Comparison of ENCODE assay signal across 8 cellular contexts in genomic region chr7:24978837-24979469, GRCh38. TPM values are rescaled to one million over a fixed set of nuclear protein-coding genes. Genes with fewer than 3 reads are reported as not detected.
A peak's percentile ranks its signal among the peaks of the same experiment; 100 is the strongest.
DNase-seq lines count a peak whose midpoint lies in the region; ATAC-seq, FAIRE-seq and TF ChIP-seq lines count a peak whose summit lies in the region.

No MANE protein-coding gene starts in this region.

- FAIRE-seq in endothelial cell of umbilical vein (lab: Jason Lieb, UNC): no peak

- peaks cover 2% of the 10 kb centered on the region for H3K9me3 Mint-ChIP-seq in neural progenitor cell

- H3K27ac Mint-ChIP-seq in neural progenitor cell: peak overlapping the region; percentile 67

- CTCF ChIA-PET in endothelial cell of umbilical vein (lab: Charles Lee): interaction anchor here (0.6 to 7.2 kb wide), 37 partner anchors 9 to 167 kb away, joined by 3 to 105 read pairs (median 5); no protein-coding TSS in a partner anchor

- no peak for TF ChIP-seq POLR2A in endothelial cell of umbilical vein (IDR thresholded peaks at IDR 0.05; ENCODE audit: low read depth, low read length)

- BruUV-seq in endothelial cell of umbilical vein (replicated peaks; lab: Mats Ljungman, UMichigan): no TSS peak

- H3K4me1 ChIP-seq in endothelial cell of umbilical vein (ENCODE audit: control insufficient read depth, extremely low read depth, insufficient read depth, low read length) (peaks cover 31% of the 10 kb centered on the region), neural progenitor cell (peaks cover 13% of the 10 kb centered on the region)

- H3K9me1 ChIP-seq in endothelial cell of umbilical vein (replicated peaks; ENCODE audit: control insufficient read depth, extremely low read depth, insufficient read depth, low read length): no peaks in the 10 kb centered on the region

- TF ChIP-seq CTCF in endothelial cell of umbilical vein (IDR thresholded peaks at IDR 0.05; ENCODE audit: extremely low read depth in 1 of 2, insufficient read depth in 1 of 2, low read depth in 1 of 2, low read length in 2 of 2) (no peak), neural progenitor cell (IDR thresholded peaks at IDR 0.05) (no peak)

- DNase-seq in DMS114 treated with DMSO at 0.1 percent for 48 hours (lab: John Stamatoyannopoulos, UW; ENCODE audit: unreplicated experiment) (peak; percentile 30), H4 (ENCODE audit: low spot score) (peak; percentile 32), endothelial cell of umbilical vein (ENCODE audit: low read depth, low spot score) (no peak), neural progenitor cell (ENCODE audit: low spot score) (peak; percentile 89), NCI-H446 treated with DMSO at 0.1 percent for 48 hours (lab: John Stamatoyannopoulos, UW) (no peak), DMS153 treated with DMSO at 0.1 percent for 48 hours (lab: John Stamatoyannopoulos, UW; ENCODE audit: unreplicated experiment) (no peak)
- no peak for DNase-seq in effector CD8-positive, alpha-beta T cell (lab: John Stamatoyannopoulos, UW)

- H3K27ac ChIP-seq in endothelial cell of umbilical vein (ENCODE audit: insufficient read depth, low read depth, low read length) (peak overlapping the region; percentile 13), neural progenitor cell (no peak overlapping the region)

- peaks cover 4% of the 10 kb centered on the region for H3K36me3 Mint-ChIP-seq in neural progenitor cell

- peak; percentile 1; the same call in 2 of the 3 replicates for ATAC-seq in SK-N-SH treated with all-trans-retinoic acid at 6 μM for 48 hours

- H4K20me1 ChIP-seq in endothelial cell of umbilical vein (replicated peaks; ENCODE audit: control insufficient read depth, extremely low read depth, insufficient read depth, low read length) (no peaks in the 10 kb centered on the region), neural progenitor cell (ENCODE audit: low read depth) (no peaks in the 10 kb centered on the region)

- H3K9me3 ChIP-seq in endothelial cell of umbilical vein (replicated peaks; ENCODE audit: control insufficient read depth, insufficient read depth, low read length) (no peaks in the 10 kb centered on the region), neural progenitor cell (ENCODE audit: low read depth) (no peaks in the 10 kb centered on the region)

- H3F3A ChIP-seq in neural progenitor cell (ENCODE audit: low read depth): peaks cover 28% of the 10 kb centered on the region

- peak overlapping the region; percentile 52 for H2AFZ ChIP-seq in endothelial cell of umbilical vein (ENCODE audit: low read depth, low read length)
- H2AFZ ChIP-seq in neural progenitor cell (replicated peaks): peak overlapping the region; percentile 98

- H3K4me3 ChIP-seq in endothelial cell of umbilical vein (replicated peaks in 1 of 3; ENCODE audit: insufficient read depth in 1 of 3, low read depth in 1 of 3, low read length in 3 of 3): peak overlapping the region; percentile 61 to 82 (median 75)
- H3K4me3 ChIP-seq in neural progenitor cell: peak overlapping the region; percentile 79

- intact Hi-C loops in endothelial cell of umbilical vein (cut with micrococcal nuclease): loop anchor here (1.0 kb wide), 1 partner anchor 72 kb away; no protein-coding TSS in a partner anchor

- H3K36me3 ChIP-seq in endothelial cell of umbilical vein (ENCODE audit: control insufficient read depth in 2 of 2, extremely low read depth in 1 of 2, insufficient read depth in 2 of 2, low read length in 2 of 2) (no peaks in the 10 kb centered on the region), neural progenitor cell (no peaks in the 10 kb centered on the region)

- POLR2A ChIA-PET in endothelial cell of umbilical vein (lab: Charles Lee): interaction anchor here (0.9 kb wide), 1 partner anchor 91 kb away, joined by 3 read pairs; no protein-coding TSS in a partner anchor

- H3K27me3 ChIP-seq in endothelial cell of umbilical vein (ENCODE audit: control insufficient read depth in 2 of 2, insufficient read depth in 2 of 2, low read length in 2 of 2) (no peaks in the 10 kb centered on the region), neural progenitor cell (peaks cover 52% of the 10 kb centered on the region)

- H3K27me3 Mint-ChIP-seq in neural progenitor cell (ENCODE audit: insufficient read depth, low read depth): peaks cover 26% of the 10 kb centered on the region

- H3K4me2 ChIP-seq in endothelial cell of umbilical vein (ENCODE audit: insufficient read depth, low read length) (peak overlapping the region; percentile 70), neural progenitor cell (peak overlapping the region; percentile 90)

- peaks cover 47% of the 10 kb centered on the region for H3K4me1 Mint-ChIP-seq in neural progenitor cell

- dilution Hi-C loops in endothelial cell of umbilical vein (cut with MboI; ENCODE audit: extremely low pct_ligation_motif_present, low sequenced_read_pairs): no loop called here

- H3K79me2 ChIP-seq in endothelial cell of umbilical vein (ENCODE audit: control insufficient read depth, insufficient read depth, low read length): peaks cover 56% of the 10 kb centered on the region
- H3K79me2 ChIP-seq in neural progenitor cell (ENCODE audit: low read depth): peaks cover 7% of the 10 kb centered on the region

- H3K9ac ChIP-seq in endothelial cell of umbilical vein (replicated peaks; ENCODE audit: extremely low read depth, insufficient read depth, low read length) (peak overlapping the region; percentile 64), neural progenitor cell (no peak overlapping the region)

- H3K4me3 Mint-ChIP-seq in neural progenitor cell: peak overlapping the region; percentile 92

TF ChIP-seq in SK-N-SH treated with all-trans-retinoic acid at 6 μM for 48 hours, 23 proteins besides CTCF, POLR2A, EP300 and RAD21 (continues in another document):
- TF ChIP-seq TSHZ2 (CRISPR knock-in tag; IDR thresholded peaks at IDR 0.05) (no peak), GLIS3 (CRISPR knock-in tag; IDR thresholded peaks at IDR 0.05) (no peak), ZNF8 (CRISPR knock-in tag; IDR thresholded peaks at IDR 0.05) (no peak), PPARA (CRISPR knock-in tag; IDR thresholded peaks at IDR 0.05; ENCODE audit: borderline replicate concordance) (no peak)

TF ChIP-seq in endothelial cell of umbilical vein, 7 proteins besides CTCF, POLR2A, EP300 and RAD21:
- no peak for TF ChIP-seq MYC (IDR thresholded peaks at IDR 0.05; ENCODE audit: low read depth, low read length)
- no peak for TF ChIP-seq MAX (IDR thresholded peaks at IDR 0.05; ENCODE audit: insufficient read depth, insufficient read length)
- no peak for TF ChIP-seq EZH2 (IDR thresholded peaks at IDR 0.05; ENCODE audit: borderline replicate concordance, low read depth, low read length, severe bottlenecking)
- TF ChIP-seq POLR2AphosphoS5 (IDR thresholded peaks at IDR 0.05; ENCODE audit: insufficient read depth, low read depth, low read length): no peak
- TF ChIP-seq FOS (IDR thresholded peaks at IDR 0.05; ENCODE audit: borderline replicate concordance, insufficient read depth, low read length): no peak
- no peak for TF ChIP-seq GATA2 (IDR thresholded peaks at IDR 0.05; ENCODE audit: insufficient read depth, insufficient read length, low read depth, low read length)
- no peak for TF ChIP-seq JUN (IDR thresholded peaks at IDR 0.05; ENCODE audit: borderline replicate concordance, insufficient read depth, insufficient read length, low read depth)

RNA-seq across cellular contexts. Expression of gene OSBPL3, which starts 1.0 kb away (rescaled TPM):
- total RNA-seq in H4 (2014; rRNA removed; shearing (Covaris generic)): 10.2 and 13.0 TPM in 2 replicates
- 27.1 and 31.3 TPM in 2 replicates for total RNA-seq in endothelial cell of umbilical vein
- polyA plus RNA-seq in endothelial cell of umbilical vein: 3.6 and 7.5 TPM in 2 replicates
- 5.2 and 5.8 TPM in 2 replicates for polyA plus RNA-seq in endothelial cell of umbilical vein (2011; cell fraction: cytosol; rRNA removed)
- polyA plus RNA-seq in endothelial cell of umbilical vein (2011; cell fraction: nucleus; rRNA removed): 44.1 and 52.8 TPM in 2 replicates
- polyA plus RNA-seq in endothelial cell of umbilical vein (2012): 24.7 and 29.9 TPM in 2 replicates
- polyA minus RNA-seq in endothelial cell of umbilical vein: 23.1 and 35.1 TPM in 2 replicates
- 11.4 TPM for polyA minus RNA-seq in endothelial cell of umbilical vein (2011; cell fraction: cytosol; rRNA and poly(A)+ RNA removed)
- polyA minus RNA-seq in endothelial cell of umbilical vein (2011; cell fraction: nucleus; rRNA and poly(A)+ RNA removed): 37.7 and 58.7 TPM in 2 replicates
- total RNA-seq in neural progenitor cell (ENCODE audit: low replicate concordance): 5.6 and 8.0 TPM in 2 replicates

Comparison
In these comparisons a context has a peak if more than half of its experiments do, and no peak if none do; other contexts are left out.
1. DNase-seq: peak in DMS114 treated with DMSO at 0.1 percent for 48 hours (single experiment), H4 (single experiment) and neural progenitor cell (single experiment); none in endothelial cell of umbilical vein (single experiment), effector CD8-positive, alpha-beta T cell (single experiment), NCI-H446 treated with DMSO at 0.1 percent for 48 hours (single experiment) and DMS153 treated with DMSO at 0.1 percent for 48 hours (single experiment).